7 cellular contexts compared by ENCODE assay signal in genomic region chr9:93574900-93575705, GRCh38. TPM values are rescaled to one million over a fixed set of nuclear protein-coding genes. Genes with fewer than 3 reads are reported as not detected.
DNase-seq lines count a peak whose midpoint lies in the region; ATAC-seq and TF ChIP-seq lines count a peak whose summit lies in the region.

No MANE protein-coding gene starts in this region.

- H2AFZ ChIP-seq in IMR-90 (replicated peaks; ENCODE audit: low read length, poor library complexity), result peak overlapping the region; percentile 98

- CTCF ChIA-PET in IMR-90 (lab: Yijun Ruan, JAX), result interaction anchor here (0.6 kb wide), 2 partner anchors 118 to 721 kb away, joined by 4 read pairs; no protein-coding TSS in a partner anchor

- H2BK20ac ChIP-seq in IMR-90 (ENCODE audit: low read depth, low read length), result no peak overlapping the region

- H2BK120ac ChIP-seq in IMR-90 (ENCODE audit: low read depth, low read length), result no peak overlapping the region

- no peak overlapping the region for H2BK15ac ChIP-seq in IMR-90 (ENCODE audit: low read depth, low read length)

- H3K4me3 ChIP-seq in IMR-90 (ENCODE audit: insufficient read depth, low read depth, low read length), result peak overlapping the region; percentile 52
- peak overlapping the region; percentile 81 to 95 (median 88) for H3K4me3 ChIP-seq in stomach

- POLR2A ChIA-PET in IMR-90 (lab: Charles Lee; ENCODE audit: unreplicated experiment), result no interaction called here

- peak; percentile 7 for ATAC-seq in IMR-90 (ENCODE audit: low read depth)
- no peak for ATAC-seq in HG02610 (IDR thresholded peaks at IDR 0.05; ENCODE audit: unreplicated experiment)
- ATAC-seq in GM21529 (IDR thresholded peaks at IDR 0.05; ENCODE audit: unreplicated experiment), result no peak

- TF ChIP-seq POLR2A in IMR-90 (IDR thresholded peaks at IDR 0.05; ENCODE audit: low read depth, low read length) (no peak), stomach (IDR thresholded peaks at IDR 0.05) (no peak)

- peaks cover 10% of the 10 kb centered on the region for H3K9me1 ChIP-seq in IMR-90 (ENCODE audit: insufficient read depth, low read length)

- peak overlapping the region; percentile 84 for H3K23ac ChIP-seq in IMR-90 (ENCODE audit: low read depth, low read length)

- no peak for TF ChIP-seq EP300 in stomach (IDR thresholded peaks at IDR 0.05)

- H3K27me3 ChIP-seq in IMR-90 (ENCODE audit: control insufficient read depth, insufficient read depth, low read length) (no peaks in the 10 kb centered on the region), stomach (no peaks in the 10 kb centered on the region)

- peak overlapping the region; percentile 63 for H2BK5ac ChIP-seq in IMR-90 (ENCODE audit: low read depth, low read length, poor library complexity, severe bottlenecking)

- H3K14ac ChIP-seq in IMR-90 (replicated peaks; ENCODE audit: low read depth, low read length), result peak overlapping the region; percentile 86

- peak overlapping the region; percentile 33; the same call in 1 of the 2 replicates for H3K18ac ChIP-seq in IMR-90 (ENCODE audit: low read depth, low read length)

- peak overlapping the region; percentile 74 for H4K5ac ChIP-seq in IMR-90 (ENCODE audit: low read depth, low read length)

- H4K8ac ChIP-seq in IMR-90 (ENCODE audit: low read depth in 2 of 2, low read length in 2 of 2), result peak overlapping the region; percentile 79 to 95

- H3K27ac ChIP-seq in IMR-90 (ENCODE audit: insufficient read depth, low read length) (peak overlapping the region; percentile 77), adipose tissue (ENCODE audit: low read depth, low read length) (peak overlapping the region; percentile 48), stomach (peak overlapping the region; percentile 93 to 98 (median 96))

- peaks cover 23% of the 10 kb centered on the region for H4K20me1 ChIP-seq in IMR-90 (ENCODE audit: insufficient read depth, low read length)

- no peak for TF ChIP-seq CTCF in IMR-90 (conservative IDR thresholded peaks at IDR 0.05; ENCODE audit: low read depth, low read length)
- no peak for TF ChIP-seq CTCF in stomach (IDR thresholded peaks at IDR 0.05)

- H2AK5ac ChIP-seq in IMR-90 (ENCODE audit: low read depth, low read length), result peak overlapping the region; percentile 43; the same call in 1 of the 2 replicates

- H3K9me3 ChIP-seq in IMR-90 (ENCODE audit: control insufficient read depth, insufficient read depth, low read length), result no peaks in the 10 kb centered on the region
- peaks cover 0 to 7% (median 0%) of the 10 kb centered on the region in 4 donors for H3K9me3 ChIP-seq in stomach

- H3K79me1 ChIP-seq in IMR-90 (ENCODE audit: low read depth in 1 of 2, low read length in 2 of 2), result peaks cover 13 to 51% of the 10 kb centered on the region in 2 experiments

- WGBS in IMR-90 (ENCODE audit: extremely low coverage in 2 of 2, insufficient read length in 1 of 2), 2 experiments, result 6% methylated on average over 3 of the region's 25 CpGs; no CpG with 5 or more reads in 1 of the 2 experiments
- 30 to 38% (median 33%) methylated on average over 24 to 25 of the region's 25 CpGs for WGBS in adipose tissue, 3 donors
- 27 to 39% (median 29%) methylated on average over 16 to 25 of the region's 25 CpGs for WGBS in stomach, 5 donors

- peaks cover 18% of the 10 kb centered on the region for H3K4me1 ChIP-seq in IMR-90 (ENCODE audit: control insufficient read depth, insufficient read depth, low read length)
- H3K4me1 ChIP-seq in stomach, result peaks cover 35 to 46% (median 41%) of the 10 kb centered on the region in 4 donors

- peak overlapping the region; percentile 92 for H3K9ac ChIP-seq in IMR-90 (ENCODE audit: low read depth, low read length)

- H3K4ac ChIP-seq in IMR-90 (ENCODE audit: low read depth, low read length), result peak overlapping the region; percentile 83

- peak overlapping the region; percentile 66 for H4K91ac ChIP-seq in IMR-90 (ENCODE audit: insufficient read depth, low read depth, low read length)

- in situ Hi-C loops in IMR-90 (cut with MboI; ENCODE audit: low sequenced_read_pairs), result loop anchor here (25.0 kb wide), 1 partner anchor 463 kb away; no protein-coding TSS in a partner anchor

- H3K36me3 ChIP-seq in IMR-90 (ENCODE audit: control insufficient read depth, insufficient read depth, low read length) (no peaks in the 10 kb centered on the region), stomach (no peaks in the 10 kb centered on the region)

- DNase-seq in IMR-90 (no peak), islet precursor cell (peak; percentile 51), stomach (peak; percentile 20), HUDEP-2 (lab: John Stamatoyannopoulos, UW; ENCODE audit: unreplicated experiment in 76 of 76) (no peak)

- BruUV-seq in IMR-90 (replicated peaks; lab: Mats Ljungman, UMichigan), result no TSS peak

- peak overlapping the region; percentile 82 for H3K4me2 ChIP-seq in IMR-90 (ENCODE audit: low read depth, low read length)

- dilution Hi-C loops in IMR-90 (cut with HindIII; ENCODE audit: low sequenced_read_pairs, unreplicated experiment), result no loop called here

- peak overlapping the region; percentile 87 for H3K56ac ChIP-seq in IMR-90 (ENCODE audit: extremely low read depth, insufficient read depth, low read length)

- H2AK9ac ChIP-seq in IMR-90 (replicated peaks; ENCODE audit: low read depth, low read length, poor library complexity), result peak overlapping the region; percentile 90

- intact Hi-C loops in IMR-90 (cut with micrococcal nuclease), result loop anchor here (5.0 kb wide), 1 partner anchor 92 kb away; no protein-coding TSS in a partner anchor
- intact Hi-C loops in stomach (cut with DNase I; ENCODE audit: low total_unique reads), result no loop called here

- no peak for TF ChIP-seq RAD21 in IMR-90 (IDR thresholded peaks at IDR 0.05; ENCODE audit: low read length)

TF ChIP-seq in IMR-90, 13 proteins besides CTCF, POLR2A, EP300 and RAD21:
- TF ChIP-seq MAFK (IDR thresholded peaks at IDR 0.05; ENCODE audit: low read depth, low read length) (no peak), FOS (IDR thresholded peaks at IDR 0.05; ENCODE audit: low read depth, low read length) (no peak), CHD1 (IDR thresholded peaks at IDR 0.05; ENCODE audit: low read depth, low read length) (no peak), BHLHE40 (IDR thresholded peaks at IDR 0.05; ENCODE audit: low read depth, low read length) (no peak), RCOR1 (IDR thresholded peaks at IDR 0.05; ENCODE audit: insufficient replicate concordance, low read length) (no peak), SMC3 (IDR thresholded peaks at IDR 0.05; ENCODE audit: low read depth, low read length) (no peak), MAZ (IDR thresholded peaks at IDR 0.05; ENCODE audit: borderline replicate concordance, low read depth, low read length) (no peak), NFE2L2 (IDR thresholded peaks at IDR 0.05; ENCODE audit: low read depth, low read length) (no peak), MXI1 (IDR thresholded peaks at IDR 0.05; ENCODE audit: borderline replicate concordance, low read depth, low read length) (no peak), ELK1 (IDR thresholded peaks at IDR 0.05; ENCODE audit: borderline replicate concordance, low read depth, low read length) (no peak), CEBPB (IDR thresholded peaks at IDR 0.05; ENCODE audit: low read depth, low read length) (no peak), RFX5 (IDR thresholded peaks at IDR 0.05; ENCODE audit: low read depth, low read length) (no peak)
- TF ChIP-seq, protein P1, sequence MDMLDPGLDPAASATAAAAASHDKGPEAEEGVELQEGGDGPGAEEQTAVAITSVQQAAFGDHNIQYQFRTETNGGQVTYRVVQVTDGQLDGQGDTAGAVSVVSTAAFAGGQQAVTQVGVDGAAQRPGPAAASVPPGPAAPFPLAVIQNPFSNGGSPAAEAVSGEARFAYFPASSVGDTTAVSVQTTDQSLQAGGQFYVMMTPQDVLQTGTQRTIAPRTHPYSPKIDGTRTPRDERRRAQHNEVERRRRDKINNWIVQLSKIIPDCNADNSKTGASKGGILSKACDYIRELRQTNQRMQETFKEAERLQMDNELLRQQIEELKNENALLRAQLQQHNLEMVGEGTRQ (IDR thresholded peaks at IDR 0.05; ENCODE audit: low read depth, low read length), result no peak

RNA-seq across cellular contexts. Expression of gene PHF2, which starts 1.3 kb away (rescaled TPM):
- total RNA-seq in IMR-90 (2012; rRNA removed) (5.9 and 6.9 TPM in 2 replicates), stomach (10 to 100 TPM; 15.2 to 58.0 (median 22.8) TPM)
- polyA plus RNA-seq in IMR-90 (2012; rRNA removed) (9.5 and 9.6 TPM in 2 replicates), adipose tissue (10 to 100 TPM in 2 of 3 donors, 1 to 10 TPM in 1; 9.5 to 25.1 (median 17.6) TPM), stomach (10 to 100 TPM; 14.2 to 17.5 (median 15.6) TPM)
- 5.9 and 8.8 TPM in 2 replicates for polyA plus RNA-seq in IMR-90 (2012; cell fraction: cytosol; rRNA removed)
- polyA plus RNA-seq in IMR-90 (2012; cell fraction: nucleus; rRNA removed; ENCODE audit: low replicate concordance), result 21.2 and 22.2 TPM in 2 replicates

Comparison
In these comparisons a context has a peak if more than half of its experiments do, and no peak if none do; other contexts are left out.
1. DNase-seq: peak in islet precursor cell (single experiment) and stomach (single experiment); none in IMR-90 (single experiment) and HUDEP-2 (0 of 76).
2. Peak in every context shown above with its lines, with median percentiles within 50 percentile points of each other: H3K27ac ChIP-seq.